1 cellular context compared by ENCODE assay signal in genomic region chr7:39554583-39555140, GRCh38.
TF ChIP-seq lines count a peak whose summit lies in the region.

No MANE protein-coding gene starts in this region.

TF ChIP-seq in A549, 52 proteins besides CTCF, POLR2A, EP300 and RAD21:
- TF ChIP-seq ZC3H11A (IDR thresholded peaks at IDR 0.05) (no peak), RFX5 (IDR thresholded peaks at IDR 0.05) (no peak), SREBF2 (IDR thresholded peaks at IDR 0.05) (no peak), RNF2 (IDR thresholded peaks at IDR 0.05; ENCODE audit: borderline replicate concordance, low read depth) (no peak), POLR2AphosphoS2 (conservative IDR thresholded peaks at IDR 0.05; ENCODE audit: low read length) (no peak), NFE2L2 (conservative IDR thresholded peaks at IDR 0.05; ENCODE audit: low read length) (no peak), MAFK (IDR thresholded peaks at IDR 0.05; ENCODE audit: partially characterized antibody) (peak; percentile 52)
